1 cellular context compared by ENCODE assay signal in the genomic region with DNA sequence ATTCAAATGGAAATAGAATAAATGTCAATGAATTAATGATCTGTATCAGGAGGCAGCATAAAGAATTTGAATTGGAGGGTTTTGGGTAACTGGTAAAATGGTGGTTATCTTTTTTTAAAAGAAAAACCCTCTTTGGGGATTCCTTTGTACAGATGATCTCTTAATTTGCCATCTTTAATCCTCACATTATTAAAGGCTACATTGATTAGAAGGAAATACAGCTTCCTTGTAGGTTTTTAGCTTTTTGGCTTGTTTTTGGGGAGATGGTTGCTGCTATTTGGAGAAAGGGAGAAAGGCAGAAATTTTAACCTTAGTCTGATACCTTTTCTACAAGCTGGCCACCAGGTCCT.
TF ChIP-seq lines count a peak whose summit lies in the region.

No MANE protein-coding gene starts in this region.

TF ChIP-seq in A549, 52 proteins besides CTCF, POLR2A, EP300 and RAD21 (continued from another document):
- TF ChIP-seq, protein P1, sequence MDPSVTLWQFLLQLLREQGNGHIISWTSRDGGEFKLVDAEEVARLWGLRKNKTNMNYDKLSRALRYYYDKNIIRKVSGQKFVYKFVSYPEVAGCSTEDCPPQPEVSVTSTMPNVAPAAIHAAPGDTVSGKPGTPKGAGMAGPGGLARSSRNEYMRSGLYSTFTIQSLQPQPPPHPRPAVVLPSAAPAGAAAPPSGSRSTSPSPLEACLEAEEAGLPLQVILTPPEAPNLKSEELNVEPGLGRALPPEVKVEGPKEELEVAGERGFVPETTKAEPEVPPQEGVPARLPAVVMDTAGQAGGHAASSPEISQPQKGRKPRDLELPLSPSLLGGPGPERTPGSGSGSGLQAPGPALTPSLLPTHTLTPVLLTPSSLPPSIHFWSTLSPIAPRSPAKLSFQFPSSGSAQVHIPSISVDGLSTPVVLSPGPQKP (IDR thresholded peaks at IDR 0.05; ENCODE audit: low read depth, low read length), result no peak
- no peak for TF ChIP-seq NR3C1 (IDR thresholded peaks at IDR 0.05)
- TF ChIP-seq HOXA7 (CRISPR knock-in tag; IDR thresholded peaks at IDR 0.05), result no peak
- TF ChIP-seq MYC (IDR thresholded peaks at IDR 0.05; ENCODE audit: borderline replicate concordance, low read length), result no peak
TF ChIP-seq in A549: peak in this region for 0.
